In the genomic region with DNA sequence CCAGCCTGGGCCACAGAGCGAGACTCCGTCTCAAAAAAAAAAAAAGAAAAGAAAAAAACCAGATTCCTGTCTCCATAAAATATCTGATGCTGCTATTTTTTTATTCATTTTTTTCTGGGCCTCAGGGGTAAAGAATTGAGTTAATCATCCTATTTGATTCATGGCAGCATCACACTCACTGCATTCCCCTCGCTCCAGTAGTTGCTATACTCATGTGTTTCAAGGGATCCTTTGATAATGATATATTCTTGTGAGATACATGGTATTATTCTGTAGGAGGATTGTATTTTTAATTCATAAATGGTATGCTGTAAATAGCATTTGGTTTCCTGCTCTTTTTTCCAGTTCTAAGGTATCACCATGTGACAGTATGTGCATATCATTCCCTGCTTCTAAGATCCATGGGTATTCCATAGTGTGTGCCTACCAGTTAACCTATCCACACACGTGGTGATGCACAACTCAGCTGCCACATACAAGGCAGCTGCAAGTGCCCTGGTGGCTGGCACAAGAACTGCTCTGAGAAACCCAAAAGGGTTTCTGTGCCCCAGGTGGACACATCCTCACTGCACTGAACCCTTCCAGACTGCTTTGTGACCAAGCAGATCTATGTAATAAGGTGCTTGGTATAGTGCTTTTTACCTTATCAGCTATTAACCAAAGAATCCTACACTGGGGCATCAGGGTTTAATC, we compare ENCODE assay signal across 8 cellular contexts.
A peak's percentile ranks its signal among the peaks of the same experiment; 100 is the strongest.
DNase-seq lines count a peak whose midpoint lies in the region; ATAC-seq and TF ChIP-seq lines count a peak whose summit lies in the region.
"Had no signal": no experiment of that assay in that cellular context is flagged by ENCODE, and none has a peak within 500 bp of the region (broad histone marks: within the 10 kb centered on the region; RNA-seq: fewer than 3 reads in every experiment).

No MANE protein-coding gene starts in this region.

- H3K4me1 Mint-ChIP-seq in endothelial cell (ENCODE audit: unreplicated experiment) (peaks cover 27% of the 10 kb centered on the region), osteocyte (ENCODE audit: unreplicated experiment) (peaks cover 20% of the 10 kb centered on the region), nephron progenitor cell (peaks cover 23% of the 10 kb centered on the region)

- DNase-seq in GM12865 (ENCODE audit: low read depth) (peak; percentile 33), NCI-H460 (ENCODE audit: extremely low read depth, low read depth) (peak; percentile 9), endothelial cell (ENCODE audit: low spot score) (no peak), osteocyte (ENCODE audit: extremely low spot score, unreplicated experiment) (no peak), nephron progenitor cell (no peak), G401 (ENCODE audit: low spot score) (no peak)
- DNase-seq: stimulated activated CD4-positive, alpha-beta T cell treated with anti-CD3 and anti-CD28 coated beads, Interleukin-4, amount 100 ng/mL, for 24 hours had no signal

- H3K27ac Mint-ChIP-seq in endothelial cell (ENCODE audit: unreplicated experiment) (no peak overlapping the region), osteocyte (ENCODE audit: unreplicated experiment) (no peak overlapping the region), nephron progenitor cell (no peak overlapping the region)

- in situ Hi-C loops in G401 (cut with HindIII; ENCODE audit: low sequenced_read_pairs): no loop called here

- TF ChIP-seq CTCF in GM12865 (IDR thresholded peaks at IDR 0.05; ENCODE audit: insufficient read depth, low read depth, low read length, missing control alignments) (peak; percentile 50), endothelial cell (IDR thresholded peaks at IDR 0.05; ENCODE audit: unreplicated experiment) (peak; percentile 60), osteocyte (IDR thresholded peaks at IDR 0.05) (peak; percentile 43), nephron progenitor cell (IDR thresholded peaks at IDR 0.05) (no peak)

- H3K9me3 Mint-ChIP-seq in endothelial cell (ENCODE audit: unreplicated experiment) (peaks cover 4% of the 10 kb centered on the region), osteocyte (ENCODE audit: unreplicated experiment) (peaks cover 3% of the 10 kb centered on the region), nephron progenitor cell (peaks cover 14% of the 10 kb centered on the region)

- H3K4me3 Mint-ChIP-seq in endothelial cell (ENCODE audit: unreplicated experiment) (no peak overlapping the region), osteocyte (ENCODE audit: unreplicated experiment) (no peak overlapping the region), nephron progenitor cell (no peak overlapping the region)

- H3K4me3 ChIP-seq in GM12865 (ENCODE audit: low read depth, low read length): no peak overlapping the region

- no peaks in the 10 kb centered on the region for H3K36me3 Mint-ChIP-seq in endothelial cell (ENCODE audit: low read depth, unreplicated experiment)
- H3K36me3 Mint-ChIP-seq in osteocyte (ENCODE audit: unreplicated experiment): no peaks in the 10 kb centered on the region
- H3K36me3 Mint-ChIP-seq in nephron progenitor cell (ENCODE audit: low read depth): no peaks in the 10 kb centered on the region

- no peak for ATAC-seq in HG03432 (IDR thresholded peaks at IDR 0.05; ENCODE audit: unreplicated experiment)

- peaks cover 3% of the 10 kb centered on the region for H3K27me3 Mint-ChIP-seq in endothelial cell (ENCODE audit: unreplicated experiment)
- no peaks in the 10 kb centered on the region for H3K27me3 Mint-ChIP-seq in osteocyte (ENCODE audit: unreplicated experiment)
- H3K27me3 Mint-ChIP-seq in nephron progenitor cell (ENCODE audit: low read depth, poor library complexity): peaks cover 9% of the 10 kb centered on the region

Comparison
In these comparisons a context has a peak if more than half of its experiments do, and no peak if none do; other contexts are left out.
1. DNase-seq: peak in GM12865 (single experiment) and NCI-H460 (single experiment); none in endothelial cell (single experiment), osteocyte (single experiment), nephron progenitor cell (single experiment) and G401 (single experiment).